18 cellular contexts compared by ENCODE assay signal in genomic region chr6:122715725-122716124, GRCh38.
"Had no signal": no experiment of that assay in that cellular context is flagged by ENCODE, and none has a peak within 500 bp of the region (broad histone marks: within the 10 kb centered on the region; RNA-seq: fewer than 3 reads in every experiment).

No MANE protein-coding gene starts in this region.

- ATAC-seq: activated T-cell treated with anti-CD3 and anti-CD28 coated beads, Interleukin-2, amount 50 U/mL, for 72 hours; effector memory CD8-positive, alpha-beta T cell; heart right ventricle; left ventricle myocardium superior had no signal

- H3K27me3 ChIP-seq: cardiac muscle cell, right atrium auricular region had no signal

- H3K4me1 ChIP-seq: right atrium auricular region had no signal

- H3K36me3 ChIP-seq: cardiac muscle cell, heart right ventricle, right atrium auricular region had no signal

- DNase-seq: activated CD4-positive, alpha-beta T cell treated with anti-CD3 and anti-CD28 coated beads for 1 hour; activated CD4-positive, alpha-beta T cell treated with anti-CD3 and anti-CD28 coated beads, Interleukin-2, amount 50 U/mL, for 4 hours; activated effector memory CD4-positive, alpha-beta T cell treated with anti-CD3 and anti-CD28 coated beads, Interleukin-2, amount 50 U/mL, for 16 hours; activated naive CD4-positive, alpha-beta T cell treated with anti-CD3 and anti-CD28 coated beads, Interleukin-2, amount 50 U/mL, for 16 hours; activated T-cell treated with anti-CD3 and anti-CD28 coated beads, Interleukin-2, amount 50 U/mL, for 72 hours; effector memory CD8-positive, alpha-beta T cell; heart right ventricle; kidney glomerular epithelial cell; left ventricle myocardium superior; occipital lobe; stimulated activated CD4-positive, alpha-beta T cell treated with anti-CD3 and anti-CD28 coated beads, Interleukin-15, amount 100 ng/mL, for 24 hours; stimulated activated CD4-positive, alpha-beta T cell treated with anti-CD3 and anti-CD28 coated beads, Interleukin-2, amount 100 ng/mL, for 48 hours; trophoblast cell had no signal

- H3K9me3 ChIP-seq: heart right ventricle, right atrium auricular region had no signal

- H3K27ac ChIP-seq: cardiac muscle cell, epithelial cell of prostate, heart right ventricle, right atrium auricular region, skin epidermis, VCaP had no signal

- H3K4me3 ChIP-seq: cardiac muscle cell, heart right ventricle, right atrium auricular region, skin epidermis had no signal
